ENCODE assay signal across 8 cellular contexts in genomic region chr12:69738351-69739286, GRCh38. TPM values are rescaled to one million over a fixed set of nuclear protein-coding genes. Genes with fewer than 3 reads are reported as not detected.
A peak's percentile ranks its signal among the peaks of the same experiment; 100 is the strongest.
DNase-seq lines count a peak whose midpoint lies in the region; ATAC-seq, FAIRE-seq and TF ChIP-seq lines count a peak whose summit lies in the region.

RAB3IP (plus strand) TSS chr12:69738860; CDS start chr12:69755409, 16,549 bp downstream.

- H3K4me3 ChIP-seq in lower leg skin (ENCODE audit: low read depth, poor library complexity, severe bottlenecking): peak within 1 kb of the TSS; percentile 90

- intact Hi-C loops in lower leg skin (cut with DNase I; ENCODE audit: low total_unique reads): no loop called here

- 3 to 5% methylated on average over 24 to 36 of the region's 110 CpGs for WGBS in lower leg skin, 2 donors

- peak; percentile 86 for FAIRE-seq in GM19239 (lab: Jason Lieb, UNC)

- TF ChIP-seq POLR2A in lower leg skin (IDR thresholded peaks at IDR 0.05): no peak

- no peak for TF ChIP-seq CTCF in lower leg skin (IDR thresholded peaks at IDR 0.05)

- ATAC-seq in HG03442 (IDR thresholded peaks at IDR 0.05; ENCODE audit: unreplicated experiment): peak; percentile 81

- DNase-seq in C1 segment of cervical spinal cord (lab: John Stamatoyannopoulos, UW): peak; percentile 20 to 89 (median 80)
- DNase-seq in GM19239 (ENCODE audit: insufficient read length, low spot score): peak; percentile 84
- DNase-seq in NCI-H526 (lab: John Stamatoyannopoulos, UW): peak; percentile 83 to 95
- DNase-seq in activated CD4-positive, alpha-beta T cell treated with anti-CD3 and anti-CD28 coated beads, Interleukin-2, amount 50 U/mL, for 24 hours (ENCODE audit: low read depth in 1 of 2, low spot score in 1 of 2): peak; percentile 88 to 91
- peak; percentile 51 to 79 for DNase-seq in dermis microvascular lymphatic vessel endothelial cell (ENCODE audit: low read depth in 2 of 2)
- peak; percentile 52 to 96 for DNase-seq in lower leg skin (ENCODE audit: low spot score in 2 of 2)
- DNase-seq in stimulated activated CD4-positive, alpha-beta T cell treated with anti-CD3 and anti-CD28 coated beads, TNF-alpha, amount 100 ng/mL, for 1 hour (ENCODE audit: low read depth in 3 of 3, low spot score in 1 of 3): peak; percentile 82 to 94 (median 88)

RNA-seq across cellular contexts. Expression of gene RAB3IP, which starts in this region (rescaled TPM):
- total RNA-seq in dermis microvascular lymphatic vessel endothelial cell: 11.8 and 14.5 TPM in 2 replicates
- 10 to 100 TPM; 11.3 to 30.0 (median 21.4) TPM for total RNA-seq in lower leg skin

Comparison
In these comparisons a context has a peak if more than half of its experiments do, and no peak if none do; other contexts are left out.
1. Peak in every context shown above with its lines: DNase-seq, ATAC-seq and H3K4me3 ChIP-seq.